Comparison of ENCODE assay signal across 9 cellular contexts in the genomic region with DNA sequence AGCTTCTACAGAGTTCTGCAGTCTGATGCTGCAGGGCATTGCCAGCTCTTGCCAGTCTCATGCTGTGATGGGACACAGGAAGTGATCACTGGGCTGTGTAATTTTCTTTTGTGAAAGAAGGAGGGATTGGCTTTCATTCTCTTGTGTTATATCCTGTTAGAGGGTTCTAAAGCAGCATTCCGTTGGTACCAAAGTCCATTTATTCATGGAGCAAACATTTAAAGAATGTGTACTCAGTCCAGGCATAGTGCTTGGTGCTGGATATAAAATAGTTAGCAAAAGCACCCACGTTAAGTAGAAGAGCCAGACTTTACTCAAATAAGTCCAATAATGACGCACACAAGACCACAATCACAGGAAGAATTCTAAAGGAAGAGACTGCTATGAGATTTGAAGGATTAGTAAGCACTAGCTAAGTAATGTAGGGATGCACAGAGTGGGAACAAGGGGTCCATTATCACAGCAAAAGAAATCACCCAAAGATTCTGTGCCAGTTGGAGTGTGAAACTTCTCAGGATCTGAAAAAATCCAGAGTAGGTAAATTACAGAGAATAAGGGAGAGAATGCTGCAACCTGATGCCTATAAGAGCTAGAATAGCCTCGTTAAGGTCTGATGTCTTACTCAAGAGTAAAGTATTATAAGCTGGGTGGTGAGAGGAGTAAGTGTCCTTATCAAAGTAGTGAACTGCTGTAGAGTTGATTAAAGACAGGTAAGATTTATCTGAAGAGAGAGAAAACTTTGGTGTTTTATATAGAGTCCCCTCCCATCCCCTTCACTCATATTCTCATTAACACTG.
DNase-seq lines count a peak whose midpoint lies in the region; ATAC-seq and TF ChIP-seq lines count a peak whose summit lies in the region.
"Had no signal": no experiment of that assay in that cellular context is flagged by ENCODE, and none has a peak within 500 bp of the region (broad histone marks: within the 10 kb centered on the region; RNA-seq: fewer than 3 reads in every experiment).

No MANE protein-coding gene starts in this region.

- DNase-seq in NCI-H2107 treated with DMSO at 0.1 percent for 48 hours (lab: John Stamatoyannopoulos, UW; ENCODE audit: unreplicated experiment) (peak; percentile 31), NCI-H2107 (lab: John Stamatoyannopoulos, UW) (no peak), SJSA1 (ENCODE audit: low read depth in 1 of 2, low spot score in 2 of 2) (peak; percentile 79 to 96), foreskin fibroblast (peak; percentile 84 to 85), smooth muscle cell (lab: John Stamatoyannopoulos, UW; ENCODE audit: unreplicated experiment) (no peak), MM.1S (no peak), sigmoid colon (no peak)

- H3K4me1 ChIP-seq in SJSA1 (replicated peaks): peaks cover 49% of the 10 kb centered on the region
- H3K4me1 ChIP-seq in smooth muscle cell (ENCODE audit: low read depth): peaks cover 26% of the 10 kb centered on the region
- no peaks in the 10 kb centered on the region for H3K4me1 ChIP-seq in MM.1S (ENCODE audit: low read length)
- H3K4me1 ChIP-seq in sigmoid colon: peaks cover 0 to 12% (median 6%) of the 10 kb centered on the region in 4 donors

- H3F3A ChIP-seq in smooth muscle cell (ENCODE audit: low read depth): peaks cover 17% of the 10 kb centered on the region
- no peaks in the 10 kb centered on the region for H3F3A ChIP-seq in MM.1S (ENCODE audit: insufficient read depth, low read length)

- no peak for TF ChIP-seq POLR2A in sigmoid colon (IDR thresholded peaks at IDR 0.05)

- TF ChIP-seq CTCF in foreskin fibroblast (IDR thresholded peaks at IDR 0.05; ENCODE audit: low read depth, low read length) (no peak), smooth muscle cell (IDR thresholded peaks at IDR 0.05; ENCODE audit: borderline replicate concordance, insufficient read depth, poor library complexity, severe bottlenecking) (no peak), MM.1S (IDR thresholded peaks at IDR 0.05; ENCODE audit: low read length) (no peak), sigmoid colon (IDR thresholded peaks at IDR 0.05) (no peak)

- peak overlapping the region; percentile 68 for H3K4me2 ChIP-seq in smooth muscle cell
- H3K4me2 ChIP-seq in MM.1S (ENCODE audit: low read depth, low read length): no peak overlapping the region

- intact Hi-C loops in sigmoid colon (cut with DNase I): no loop called here

- peak overlapping the region; percentile 22 for H3K9ac ChIP-seq in smooth muscle cell (ENCODE audit: low read depth)
- H3K9ac ChIP-seq in MM.1S (ENCODE audit: low read length): no peak overlapping the region

- H3K36me3 ChIP-seq in SJSA1 (no peaks in the 10 kb centered on the region), smooth muscle cell (ENCODE audit: low read depth) (no peaks in the 10 kb centered on the region), MM.1S (replicated peaks; ENCODE audit: insufficient read depth, low read length) (no peaks in the 10 kb centered on the region), sigmoid colon (no peaks in the 10 kb centered on the region)

- H4K20me1 ChIP-seq in smooth muscle cell (ENCODE audit: low read depth) (no peaks in the 10 kb centered on the region), MM.1S (ENCODE audit: insufficient read depth, low read length) (no peaks in the 10 kb centered on the region)

- 8% methylated on average over 4 of the region's 4 CpGs for WGBS in smooth muscle cell (ENCODE audit: low lambda C conversion rate)
- 27 to 51% methylated on average over 4 of the region's 4 CpGs for WGBS in sigmoid colon, 2 donors

- no peak for ATAC-seq in GM21367 (IDR thresholded peaks at IDR 0.05; ENCODE audit: unreplicated experiment)

- H3K27me3 ChIP-seq in SJSA1 (replicated peaks): no peaks in the 10 kb centered on the region
- no peaks in the 10 kb centered on the region for H3K27me3 ChIP-seq in smooth muscle cell (ENCODE audit: low read depth)
- no peaks in the 10 kb centered on the region for H3K27me3 ChIP-seq in MM.1S (replicated peaks; ENCODE audit: insufficient read depth, low read length)
- H3K27me3 ChIP-seq in sigmoid colon: no peaks in the 10 kb centered on the region

- no peak overlapping the region for H2AFZ ChIP-seq in smooth muscle cell (ENCODE audit: low read depth)
- H2AFZ ChIP-seq in MM.1S (ENCODE audit: low read length): no peak overlapping the region

- H3K4me3 ChIP-seq in SJSA1 (no peak overlapping the region), foreskin fibroblast (ENCODE audit: low read depth in 1 of 2, low read length in 2 of 2) (no peak overlapping the region), smooth muscle cell (no peak overlapping the region), MM.1S (ENCODE audit: low read length) (no peak overlapping the region), sigmoid colon (no peak overlapping the region)

- no peaks in the 10 kb centered on the region for H3K9me2 ChIP-seq in MM.1S (replicated peaks; ENCODE audit: insufficient read depth, low read length)

- H3K27ac ChIP-seq in SJSA1: peak overlapping the region; percentile 98
- H3K27ac ChIP-seq in smooth muscle cell (ENCODE audit: low read depth): peak overlapping the region; percentile 86
- H3K27ac ChIP-seq in MM.1S (ENCODE audit: low read length): no peak overlapping the region
- no peak overlapping the region for H3K27ac ChIP-seq in sigmoid colon
- H3K27ac ChIP-seq: 22Rv1 had no signal

- no peak for TF ChIP-seq EP300 in sigmoid colon (IDR thresholded peaks at IDR 0.05)

- H3K9me3 ChIP-seq in SJSA1 (replicated peaks) (no peaks in the 10 kb centered on the region), smooth muscle cell (replicated peaks; ENCODE audit: low read depth) (no peaks in the 10 kb centered on the region), MM.1S (replicated peaks; ENCODE audit: insufficient read depth, low read length) (no peaks in the 10 kb centered on the region), sigmoid colon (no peaks in the 10 kb centered on the region)

- no peaks in the 10 kb centered on the region for H3K79me2 ChIP-seq in smooth muscle cell (ENCODE audit: low read depth)
- H3K79me2 ChIP-seq in MM.1S (ENCODE audit: low read length): no peaks in the 10 kb centered on the region

Comparison
In these comparisons a context has a peak if more than half of its experiments do, and no peak if none do; other contexts are left out.
1. DNase-seq: peak in NCI-H2107 treated with DMSO at 0.1 percent for 48 hours (single experiment), SJSA1 (2 of 2) and foreskin fibroblast (2 of 2); none in NCI-H2107 (single experiment), smooth muscle cell (single experiment), MM.1S (single experiment) and sigmoid colon (single experiment).
2. H3K27ac ChIP-seq: peak in SJSA1 (single experiment) and smooth muscle cell (single experiment); none in MM.1S (single experiment) and sigmoid colon (0 of 4).